In the genomic region with DNA sequence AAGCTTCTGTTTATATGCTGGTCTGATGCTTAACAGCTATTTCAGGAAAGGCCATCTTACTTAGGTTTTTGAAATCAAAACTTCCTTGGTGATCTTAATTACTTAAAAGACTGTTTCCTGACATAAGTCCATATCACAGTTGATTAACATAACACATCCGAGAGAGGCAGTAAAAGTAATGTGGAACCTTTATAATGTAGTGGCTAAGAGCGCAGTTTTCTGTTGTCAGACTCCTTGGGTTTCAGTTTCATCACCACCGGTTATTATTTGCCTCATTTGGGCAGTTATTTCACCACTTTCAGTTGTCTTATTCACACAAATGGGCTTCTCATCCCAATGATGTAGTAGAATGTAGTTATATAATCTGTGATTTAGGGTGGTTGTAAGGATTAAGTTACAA, we compare ENCODE assay signal across 8 cellular contexts. TPM values are rescaled to one million over a fixed set of nuclear protein-coding genes. Genes with fewer than 3 reads are reported as not detected.
DNase-seq lines count a peak whose midpoint lies in the region; ATAC-seq and TF ChIP-seq lines count a peak whose summit lies in the region.

No MANE protein-coding gene starts in this region.

- no peaks in the 10 kb centered on the region for H3K27me3 ChIP-seq in HL-60 (ENCODE audit: insufficient read depth, poor library complexity, severe bottlenecking)
- no peaks in the 10 kb centered on the region for H3K27me3 ChIP-seq in tibial artery
- no peaks in the 10 kb centered on the region for H3K27me3 ChIP-seq in ovary
- no peaks in the 10 kb centered on the region for H3K27me3 ChIP-seq in dorsolateral prefrontal cortex

- no peak overlapping the region for H3K4me3 Mint-ChIP-seq in activated naive CD4-positive, alpha-beta T cell treated with anti-CD3 and anti-CD28 coated beads for 36 hours
- no peak overlapping the region for H3K4me3 Mint-ChIP-seq in activated naive CD4-positive, alpha-beta T cell treated with anti-CD3 and anti-CD28 coated beads, Interleukin-2, amount 10 ng/mL, durations not matched to agents 7 days and 5 days
- no peak overlapping the region for H3K4me3 Mint-ChIP-seq in stimulated activated naive B cell treated with anti-CD40 and anti-IgM and Interleukin-4, amounts not matched to agents 10 μg/mL and 1 μg/mL and 100 μg/mL, for 72 hours

- WGBS in ovary, 3 donors, result 74 to 91% (median 90%) methylated on average over 3 of the region's 3 CpGs

- CTCF ChIA-PET in activated naive CD4-positive, alpha-beta T cell treated with anti-CD3 and anti-CD28 coated beads for 36 hours (lab: Charles Lee), result no interaction called here
- CTCF ChIA-PET in activated naive CD4-positive, alpha-beta T cell treated with anti-CD3 and anti-CD28 coated beads, Interleukin-2, amount 10 ng/mL, durations not matched to agents 7 days and 5 days (lab: Charles Lee), result no interaction called here

- DNase-seq in activated naive CD4-positive, alpha-beta T cell treated with anti-CD3 and anti-CD28 coated beads for 36 hours, result no peak
- DNase-seq in activated naive CD4-positive, alpha-beta T cell treated with anti-CD3 and anti-CD28 coated beads, Interleukin-2, amount 10 ng/mL, durations not matched to agents 7 days and 5 days, result no peak
- DNase-seq in HL-60 (ENCODE audit: low read depth in 1 of 2, low spot score in 1 of 2) (peak; percentile 40 to 60), tibial artery (no peak), ovary (no peak), dorsolateral prefrontal cortex (no peak)
- no peak for DNase-seq in stimulated activated naive B cell treated with anti-CD40 and anti-IgM and Interleukin-4, amounts not matched to agents 10 μg/mL and 1 μg/mL and 100 μg/mL, for 72 hours

- peak; percentile 71 for ATAC-seq in HG02623 (IDR thresholded peaks at IDR 0.05; ENCODE audit: unreplicated experiment)
- ATAC-seq in stimulated activated naive B cell treated with anti-CD40 and anti-IgM and Interleukin-4, amounts not matched to agents 10 μg/mL and 1 μg/mL and 100 μg/mL, for 72 hours (replicated peaks), result no peak

- H3K27ac Mint-ChIP-seq in activated naive CD4-positive, alpha-beta T cell treated with anti-CD3 and anti-CD28 coated beads for 36 hours, result peak overlapping the region; percentile 46
- no peak overlapping the region for H3K27ac Mint-ChIP-seq in activated naive CD4-positive, alpha-beta T cell treated with anti-CD3 and anti-CD28 coated beads, Interleukin-2, amount 10 ng/mL, durations not matched to agents 7 days and 5 days
- peak overlapping the region; percentile 27 for H3K27ac Mint-ChIP-seq in stimulated activated naive B cell treated with anti-CD40 and anti-IgM and Interleukin-4, amounts not matched to agents 10 μg/mL and 1 μg/mL and 100 μg/mL, for 72 hours

- peak overlapping the region; percentile 21 for H3K4me3 ChIP-seq in HL-60 (replicated peaks; ENCODE audit: insufficient read depth, low read length)
- no peak overlapping the region for H3K4me3 ChIP-seq in tibial artery
- H3K4me3 ChIP-seq in ovary, result no peak overlapping the region
- no peak overlapping the region for H3K4me3 ChIP-seq in dorsolateral prefrontal cortex

- no peak for TF ChIP-seq EP300 in ovary (IDR thresholded peaks at IDR 0.05)

- TF ChIP-seq CTCF in HL-60 (IDR thresholded peaks at IDR 0.05; ENCODE audit: insufficient read depth, low read length) (no peak), tibial artery (IDR thresholded peaks at IDR 0.05) (no peak), ovary (IDR thresholded peaks at IDR 0.05) (no peak), dorsolateral prefrontal cortex (IDR thresholded peaks at IDR 0.05 in 54 of 56, conservative IDR thresholded peaks at IDR 0.05 in 2 of 56; ENCODE audit: low read depth in 1 of 56, partially characterized antibody in 56 of 56) (no peak)

- TF ChIP-seq POLR2A in ovary (IDR thresholded peaks at IDR 0.05), result no peak

- H3K36me3 ChIP-seq in tibial artery (peaks cover 0 to 17% (median 7%) of the 10 kb centered on the region in 3 donors), ovary (no peaks in the 10 kb centered on the region)

- H3K4me1 ChIP-seq in tibial artery, result peaks cover 0 to 60% (median 11%) of the 10 kb centered on the region in 4 donors
- H3K4me1 ChIP-seq in ovary (ENCODE audit: insufficient read depth), result peaks cover 4% of the 10 kb centered on the region

- H3K9me3 ChIP-seq in tibial artery (no peaks in the 10 kb centered on the region), ovary (no peaks in the 10 kb centered on the region)

- peaks cover 49% of the 10 kb centered on the region for H3K4me1 Mint-ChIP-seq in activated naive CD4-positive, alpha-beta T cell treated with anti-CD3 and anti-CD28 coated beads for 36 hours (ENCODE audit: low read depth)
- H3K4me1 Mint-ChIP-seq in activated naive CD4-positive, alpha-beta T cell treated with anti-CD3 and anti-CD28 coated beads, Interleukin-2, amount 10 ng/mL, durations not matched to agents 7 days and 5 days, result peaks cover 6% of the 10 kb centered on the region
- peaks cover 30 to 41% of the 10 kb centered on the region in 2 donors for H3K4me1 Mint-ChIP-seq in stimulated activated naive B cell treated with anti-CD40 and anti-IgM and Interleukin-4, amounts not matched to agents 10 μg/mL and 1 μg/mL and 100 μg/mL, for 72 hours

- no peaks in the 10 kb centered on the region for H3K27me3 Mint-ChIP-seq in activated naive CD4-positive, alpha-beta T cell treated with anti-CD3 and anti-CD28 coated beads for 36 hours (ENCODE audit: low read depth)
- no peaks in the 10 kb centered on the region for H3K27me3 Mint-ChIP-seq in activated naive CD4-positive, alpha-beta T cell treated with anti-CD3 and anti-CD28 coated beads, Interleukin-2, amount 10 ng/mL, durations not matched to agents 7 days and 5 days
- H3K27me3 Mint-ChIP-seq in stimulated activated naive B cell treated with anti-CD40 and anti-IgM and Interleukin-4, amounts not matched to agents 10 μg/mL and 1 μg/mL and 100 μg/mL, for 72 hours, result no peaks in the 10 kb centered on the region

- peak overlapping the region; percentile 65 for H3K27ac ChIP-seq in HL-60 (replicated peaks)
- H3K27ac ChIP-seq in tibial artery, result no peak overlapping the region
- H3K27ac ChIP-seq in ovary, result no peak overlapping the region
- no peak overlapping the region for H3K27ac ChIP-seq in dorsolateral prefrontal cortex

- intact Hi-C loops in activated naive CD4-positive, alpha-beta T cell treated with anti-CD3 and anti-CD28 coated beads for 36 hours (cut with micrococcal nuclease), result no loop called here
- intact Hi-C loops in tibial artery (cut with DNase I; ENCODE audit: low total_unique reads), result no loop called here
- intact Hi-C loops in ovary (cut with DNase I), result no loop called here
- intact Hi-C loops in dorsolateral prefrontal cortex (cut with DNase I), result no loop called here

- H3K36me3 Mint-ChIP-seq in activated naive CD4-positive, alpha-beta T cell treated with anti-CD3 and anti-CD28 coated beads for 36 hours (ENCODE audit: low read depth), result peaks cover 15% of the 10 kb centered on the region
- H3K36me3 Mint-ChIP-seq in activated naive CD4-positive, alpha-beta T cell treated with anti-CD3 and anti-CD28 coated beads, Interleukin-2, amount 10 ng/mL, durations not matched to agents 7 days and 5 days, result peaks cover 16% of the 10 kb centered on the region
- H3K36me3 Mint-ChIP-seq in stimulated activated naive B cell treated with anti-CD40 and anti-IgM and Interleukin-4, amounts not matched to agents 10 μg/mL and 1 μg/mL and 100 μg/mL, for 72 hours, result peaks cover 14 to 24% of the 10 kb centered on the region in 2 donors

- no peaks in the 10 kb centered on the region for H3K9me3 Mint-ChIP-seq in activated naive CD4-positive, alpha-beta T cell treated with anti-CD3 and anti-CD28 coated beads for 36 hours
- H3K9me3 Mint-ChIP-seq in activated naive CD4-positive, alpha-beta T cell treated with anti-CD3 and anti-CD28 coated beads, Interleukin-2, amount 10 ng/mL, durations not matched to agents 7 days and 5 days, result no peaks in the 10 kb centered on the region
- H3K9me3 Mint-ChIP-seq in stimulated activated naive B cell treated with anti-CD40 and anti-IgM and Interleukin-4, amounts not matched to agents 10 μg/mL and 1 μg/mL and 100 μg/mL, for 72 hours, result no peaks in the 10 kb centered on the region

RNA-seq across cellular contexts. Expression of a gene that starts 30.9 kb away (rescaled TPM):
- 10 to 100 TPM; 90.3 to 94.2 TPM for total RNA-seq in activated naive CD4-positive, alpha-beta T cell treated with anti-CD3 and anti-CD28 coated beads for 36 hours
- 10 to 100 TPM; 37.8 to 49.3 (median 41.2) TPM for total RNA-seq in ovary
- polyA plus RNA-seq in ovary, result 10 to 100 TPM; 30.4 to 34.5 TPM
- total RNA-seq in dorsolateral prefrontal cortex, result 10 to 100 TPM; 40.1 to 78.8 (median 58.1) TPM

Comparison
In these comparisons a context has a peak if more than half of its experiments do, and no peak if none do; other contexts are left out.
1. DNase-seq: peak in HL-60 (2 of 2); none in activated naive CD4-positive, alpha-beta T cell treated with anti-CD3 and anti-CD28 coated beads for 36 hours (single experiment), activated naive CD4-positive, alpha-beta T cell treated with anti-CD3 and anti-CD28 coated beads, Interleukin-2, amount 10 ng/mL, durations not matched to agents 7 days and 5 days (single experiment), stimulated activated naive B cell treated with anti-CD40 and anti-IgM and Interleukin-4, amounts not matched to agents 10 μg/mL and 1 μg/mL and 100 μg/mL, for 72 hours (single experiment), tibial artery (0 of 2), ovary (0 of 5) and dorsolateral prefrontal cortex (0 of 10).